Comparison of ENCODE assay signal across 8 cellular contexts in the genomic region with DNA sequence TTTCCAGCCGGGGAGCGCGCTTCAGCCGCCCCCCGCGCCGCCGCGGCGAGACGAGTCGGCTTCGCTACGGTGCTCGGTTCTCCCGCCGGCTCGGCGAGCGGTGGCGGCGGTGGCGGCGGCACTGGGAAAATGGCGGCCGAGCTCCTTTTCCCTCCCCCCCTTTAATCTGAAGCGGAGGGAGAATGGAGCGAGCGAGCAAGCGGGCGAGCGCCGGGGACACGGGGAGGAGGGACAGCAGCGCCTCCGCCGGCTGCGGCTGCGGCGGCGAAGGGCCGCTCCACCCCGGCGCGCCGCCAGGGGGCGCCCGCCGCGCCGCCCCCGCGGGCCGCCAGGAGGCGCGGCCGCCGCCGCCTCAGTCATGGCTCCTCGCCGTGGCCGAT. TPM values are rescaled to one million over a fixed set of nuclear protein-coding genes. Genes with fewer than 3 reads are reported as not detected.
DNase-seq lines count a peak whose midpoint lies in the region; TF ChIP-seq lines count a peak whose summit lies in the region.

A gene with protein sequence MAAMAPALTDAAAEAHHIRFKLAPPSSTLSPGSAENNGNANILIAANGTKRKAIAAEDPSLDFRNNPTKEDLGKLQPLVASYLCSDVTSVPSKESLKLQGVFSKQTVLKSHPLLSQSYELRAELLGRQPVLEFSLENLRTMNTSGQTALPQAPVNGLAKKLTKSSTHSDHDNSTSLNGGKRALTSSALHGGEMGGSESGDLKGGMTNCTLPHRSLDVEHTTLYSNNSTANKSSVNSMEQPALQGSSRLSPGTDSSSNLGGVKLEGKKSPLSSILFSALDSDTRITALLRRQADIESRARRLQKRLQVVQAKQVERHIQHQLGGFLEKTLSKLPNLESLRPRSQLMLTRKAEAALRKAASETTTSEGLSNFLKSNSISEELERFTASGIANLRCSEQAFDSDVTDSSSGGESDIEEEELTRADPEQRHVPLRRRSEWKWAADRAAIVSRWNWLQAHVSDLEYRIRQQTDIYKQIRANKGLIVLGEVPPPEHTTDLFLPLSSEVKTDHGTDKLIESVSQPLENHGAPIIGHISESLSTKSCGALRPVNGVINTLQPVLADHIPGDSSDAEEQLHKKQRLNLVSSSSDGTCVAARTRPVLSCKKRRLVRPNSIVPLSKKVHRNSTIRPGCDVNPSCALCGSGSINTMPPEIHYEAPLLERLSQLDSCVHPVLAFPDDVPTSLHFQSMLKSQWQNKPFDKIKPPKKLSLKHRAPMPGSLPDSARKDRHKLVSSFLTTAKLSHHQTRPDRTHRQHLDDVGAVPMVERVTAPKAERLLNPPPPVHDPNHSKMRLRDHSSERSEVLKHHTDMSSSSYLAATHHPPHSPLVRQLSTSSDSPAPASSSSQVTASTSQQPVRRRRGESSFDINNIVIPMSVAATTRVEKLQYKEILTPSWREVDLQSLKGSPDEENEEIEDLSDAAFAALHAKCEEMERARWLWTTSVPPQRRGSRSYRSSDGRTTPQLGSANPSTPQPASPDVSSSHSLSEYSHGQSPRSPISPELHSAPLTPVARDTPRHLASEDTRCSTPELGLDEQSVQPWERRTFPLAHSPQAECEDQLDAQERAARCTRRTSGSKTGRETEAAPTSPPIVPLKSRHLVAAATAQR (N-terminal part only) (minus strand): TSS at position 184 of the 380 bp plus-strand sequence. CDS start 21,286 bp downstream, outside the sequence.

- no peaks in the 10 kb centered on the region for H3K9me2 ChIP-seq in SK-N-SH

- peaks cover 54% of the 10 kb centered on the region for H4K20me1 ChIP-seq in SK-N-SH (ENCODE audit: insufficient read depth)

- TF ChIP-seq CTCF in GM06990 (IDR thresholded peaks at IDR 0.05; ENCODE audit: insufficient read depth, low read length, poor library complexity, severe bottlenecking) = peak; percentile 60
- 0 out of 2 replicates have a peak, but pooled peaks have one; percentile 9 for TF ChIP-seq CTCF in HEK293 (tag by site-specific recombination; IDR thresholded peaks at IDR 0.05)
- no peak for TF ChIP-seq CTCF in SK-N-SH (IDR thresholded peaks at IDR 0.05)
- TF ChIP-seq CTCF in glutamatergic neuron (IDR thresholded peaks at IDR 0.05; ENCODE audit: partially characterized antibody, unreplicated experiment) = no peak
- TF ChIP-seq CTCF in ovary (IDR thresholded peaks at IDR 0.05) = peak in 1 of 3 donors; percentile 61
- TF ChIP-seq CTCF in thyroid gland (IDR thresholded peaks at IDR 0.05) = peak in 3 of 6 experiments; percentile 65 to 86 (median 77)

- CTCF ChIA-PET in HEK293 (lab: Yijun Ruan, JAX) (interaction anchor here (0.5 to 1.9 kb wide), 64 partner anchors 8 to 611 kb away, joined by 3 to 30 read pairs (median 5); no protein-coding TSS in a partner anchor), SK-N-SH (lab: Yijun Ruan, JAX) (interaction anchor here (0.6 to 2.3 kb wide), 71 partner anchors 9 to 1693 kb away, joined by 3 to 68 read pairs (median 6); no protein-coding TSS in a partner anchor)

- H3K36me3 Mint-ChIP-seq in activated naive CD8-positive, alpha-beta T cell treated with anti-CD3 and anti-CD28 coated beads for 36 hours = peaks cover 40% of the 10 kb centered on the region
- peaks cover 7% of the 10 kb centered on the region for H3K36me3 Mint-ChIP-seq in glutamatergic neuron (ENCODE audit: unreplicated experiment)

- H2AFZ ChIP-seq in SK-N-SH (ENCODE audit: low read depth) = peak within 1 kb of the TSS; percentile 71

- no peaks in the 10 kb centered on the region for H3K36me3 ChIP-seq in GM06990 (ENCODE audit: control insufficient read depth, insufficient read depth, low read length)
- peaks cover 8 to 9% of the 10 kb centered on the region in 2 experiments; a peak in 2 of 3 replicates for H3K36me3 ChIP-seq in HEK293 (ENCODE audit: control insufficient read depth in 2 of 2, insufficient read depth in 1 of 2, low read length in 2 of 2)
- H3K36me3 ChIP-seq in SK-N-SH (replicated peaks in 1 of 2; ENCODE audit: control insufficient read depth in 1 of 2, insufficient read depth in 2 of 2, low read length in 1 of 2) = peaks cover 0 to 20% of the 10 kb centered on the region in 2 experiments
- no peaks in the 10 kb centered on the region for H3K36me3 ChIP-seq in ovary
- no peaks in the 10 kb centered on the region for H3K36me3 ChIP-seq in thyroid gland

- peaks cover 85% of the 10 kb centered on the region for H3K79me2 ChIP-seq in SK-N-SH (ENCODE audit: insufficient read depth)

- TF ChIP-seq POLR2A in ovary (IDR thresholded peaks at IDR 0.05) (peak; percentile 32), thyroid gland (IDR thresholded peaks at IDR 0.05) (no peak)

- peaks cover 63% of the 10 kb centered on the region for H3K4me1 Mint-ChIP-seq in activated naive CD8-positive, alpha-beta T cell treated with anti-CD3 and anti-CD28 coated beads for 36 hours
- H3K4me1 Mint-ChIP-seq in glutamatergic neuron (ENCODE audit: low read depth, unreplicated experiment) = peaks cover 25% of the 10 kb centered on the region

- H3K4me3 ChIP-seq in GM06990 (replicated peaks; ENCODE audit: low read depth, low read length) (peak within 1 kb of the TSS; percentile 96), HEK293 (ENCODE audit: low read depth, low read length) (peak within 1 kb of the TSS; percentile 87), SK-N-SH (ENCODE audit: low read depth in 2 of 2, low read length in 1 of 2) (peak within 1 kb of the TSS; percentile 76 to 93), ovary (peak within 1 kb of the TSS; percentile 88), thyroid gland (replicated peaks in 1 of 3) (peak within 1 kb of the TSS; percentile 91 to 98 (median 93))

- peak within 1 kb of the TSS; percentile 95 for H3K9ac ChIP-seq in SK-N-SH

- H3K4me3 Mint-ChIP-seq in activated naive CD8-positive, alpha-beta T cell treated with anti-CD3 and anti-CD28 coated beads for 36 hours = peak within 1 kb of the TSS; percentile 93
- H3K4me3 Mint-ChIP-seq in glutamatergic neuron (ENCODE audit: unreplicated experiment) = peak within 1 kb of the TSS; percentile 98

- DNase-seq in GM06990 (ENCODE audit: extremely low read depth, insufficient read length) (peak; percentile 92), MV-4-11 (lab: John Stamatoyannopoulos, UW) (peak; percentile 82), SK-N-SH (peak; percentile 99), glutamatergic neuron (peak; percentile 93), ovary (peak; percentile 88 to 94 (median 90)), thyroid gland (peak; percentile 86 to 88)
- DNase-seq in activated naive CD8-positive, alpha-beta T cell treated with anti-CD3 and anti-CD28 coated beads for 36 hours = peak; percentile 92

- no peaks in the 10 kb centered on the region for H3K27me3 Mint-ChIP-seq in activated naive CD8-positive, alpha-beta T cell treated with anti-CD3 and anti-CD28 coated beads for 36 hours
- peaks cover 12% of the 10 kb centered on the region for H3K27me3 Mint-ChIP-seq in glutamatergic neuron (ENCODE audit: unreplicated experiment)

- H3K27ac Mint-ChIP-seq in activated naive CD8-positive, alpha-beta T cell treated with anti-CD3 and anti-CD28 coated beads for 36 hours = peak within 1 kb of the TSS; percentile 98
- H3K27ac Mint-ChIP-seq in glutamatergic neuron (ENCODE audit: unreplicated experiment) = peak within 1 kb of the TSS; percentile 99

- intact Hi-C loops in ovary (cut with DNase I) = loop anchor here (2.0 to 10.0 kb wide), 3 partner anchors 146 to 148 kb away; no protein-coding TSS in a partner anchor
- intact Hi-C loops in thyroid gland (cut with DNase I) = loop anchor here (5.0 kb wide), 1 partner anchor 156 kb away; no protein-coding TSS in a partner anchor

- 0% methylated on average over 16 of the region's 62 CpGs for WGBS in SK-N-SH (ENCODE audit: low lambda C conversion rate)
- WGBS in ovary, 3 donors = 0 to 1% (median 0%) methylated on average over 11 to 62 of the region's 62 CpGs
- WGBS in thyroid gland, 2 donors = 0% methylated on average over 3 to 5 of the region's 62 CpGs

- H3K9me3 Mint-ChIP-seq in activated naive CD8-positive, alpha-beta T cell treated with anti-CD3 and anti-CD28 coated beads for 36 hours = no peaks in the 10 kb centered on the region
- H3K9me3 Mint-ChIP-seq in glutamatergic neuron (ENCODE audit: unreplicated experiment) = peaks cover 22% of the 10 kb centered on the region

- H3K9me3 ChIP-seq in HEK293 (ENCODE audit: control insufficient read depth, insufficient read depth, low read depth, low read length) (no peaks in the 10 kb centered on the region), SK-N-SH (peaks cover 5% of the 10 kb centered on the region; the same call in 1 of the 2 replicates), ovary (no peaks in the 10 kb centered on the region), thyroid gland (no peaks in the 10 kb centered on the region)

- H3K27ac ChIP-seq in HEK293 (ENCODE audit: extremely low read depth, low read depth, low read length) (peak within 1 kb of the TSS; percentile 99), SK-N-SH (ENCODE audit: low read depth in 2 of 2, low read length in 1 of 2) (peak within 1 kb of the TSS; percentile 94 to 97), ovary (peak within 1 kb of the TSS; percentile 98 to 99), thyroid gland (peak within 1 kb of the TSS; percentile 100)

- TF ChIP-seq EP300 in SK-N-SH (IDR thresholded peaks at IDR 0.05; ENCODE audit: borderline replicate concordance in 1 of 2, low read depth in 1 of 2, low read length in 1 of 2) (peak in 1 of 2 experiments; percentile 64; a peak in 1 of 4 replicates), ovary (IDR thresholded peaks at IDR 0.05) (no peak)

- POLR2A ChIA-PET in HEK293 (lab: Yijun Ruan, JAX) (interaction anchor here (0.6 to 2.0 kb wide), 13 partner anchors 17 to 149 kb away, joined by 3 to 12 read pairs (median 5); no protein-coding TSS in a partner anchor), SK-N-SH (lab: Yijun Ruan, JAX) (interaction anchor here (1.0 to 1.7 kb wide), 4 partner anchors 67 to 164 kb away, joined by 3 to 8 read pairs (median 6); no protein-coding TSS in a partner anchor)

- peaks cover 20% of the 10 kb centered on the region for H3F3A ChIP-seq in SK-N-SH (replicated peaks; ENCODE audit: insufficient read depth)

- H3K4me2 ChIP-seq in SK-N-SH = peak within 1 kb of the TSS; percentile 96

- H3K27me3 ChIP-seq in GM06990 (replicated peaks; ENCODE audit: control insufficient read depth, insufficient read depth, low read length) (no peaks in the 10 kb centered on the region), SK-N-SH (ENCODE audit: insufficient read depth) (no peaks in the 10 kb centered on the region), ovary (no peaks in the 10 kb centered on the region), thyroid gland (no peaks in the 10 kb centered on the region)

- H3K4me1 ChIP-seq in HEK293 (ENCODE audit: control insufficient read depth, insufficient read depth, low read length) = peaks cover 33% of the 10 kb centered on the region
- peaks cover 14% of the 10 kb centered on the region in 2 experiments; a peak in 3 of 4 replicates for H3K4me1 ChIP-seq in SK-N-SH (ENCODE audit: control insufficient read depth in 1 of 2, insufficient read depth in 2 of 2, low read depth in 1 of 2, low read length in 1 of 2)
- peaks cover 18% of the 10 kb centered on the region for H3K4me1 ChIP-seq in ovary (ENCODE audit: insufficient read depth)
- peaks cover 37 to 46% of the 10 kb centered on the region in 2 donors for H3K4me1 ChIP-seq in thyroid gland

- TF ChIP-seq RAD21 in SK-N-SH (IDR thresholded peaks at IDR 0.05; ENCODE audit: low read length) = peak; percentile 60

RNA-seq across cellular contexts. Expression of the gene that starts here (rescaled TPM):
- polyA plus RNA-seq in SK-N-SH (2012; rRNA removed) (10.0 and 11.9 TPM in 2 replicates), ovary (10 to 100 TPM; 30.4 to 39.8 TPM)
- 7.2 and 9.3 TPM in 2 replicates for polyA plus RNA-seq in SK-N-SH (2012; cell fraction: cytosol; rRNA removed)
- polyA plus RNA-seq in SK-N-SH (2012; cell fraction: nucleus; rRNA removed) = 48.5 and 48.8 TPM in 2 replicates
- 10 to 100 TPM; 60.9 to 65.5 TPM for total RNA-seq in activated naive CD8-positive, alpha-beta T cell treated with anti-CD3 and anti-CD28 coated beads for 36 hours
- total RNA-seq in glutamatergic neuron (ENCODE audit: unreplicated experiment) (191 TPM), ovary (100 to 1,000 TPM in 2 of 7 donors, 10 to 100 TPM in 5; 60.2 to 107 (median 86.9) TPM), thyroid gland (100 to 1,000 TPM in 3 of 4 donors, 10 to 100 TPM in 1; 90.7 to 209 (median 124) TPM)

Comparison
In these comparisons a context has a peak if more than half of its experiments do, and no peak if none do; other contexts are left out.
1. Peak in every context shown above with its lines: DNase-seq, H3K4me3 ChIP-seq and H3K27ac ChIP-seq.
2. CTCF ChIP-seq: peak in GM06990 (single experiment) and HEK293 (single experiment); none in SK-N-SH (single experiment) and glutamatergic neuron (single experiment).